Comparison of ENCODE assay signal across 13 cellular contexts in the genomic region with DNA sequence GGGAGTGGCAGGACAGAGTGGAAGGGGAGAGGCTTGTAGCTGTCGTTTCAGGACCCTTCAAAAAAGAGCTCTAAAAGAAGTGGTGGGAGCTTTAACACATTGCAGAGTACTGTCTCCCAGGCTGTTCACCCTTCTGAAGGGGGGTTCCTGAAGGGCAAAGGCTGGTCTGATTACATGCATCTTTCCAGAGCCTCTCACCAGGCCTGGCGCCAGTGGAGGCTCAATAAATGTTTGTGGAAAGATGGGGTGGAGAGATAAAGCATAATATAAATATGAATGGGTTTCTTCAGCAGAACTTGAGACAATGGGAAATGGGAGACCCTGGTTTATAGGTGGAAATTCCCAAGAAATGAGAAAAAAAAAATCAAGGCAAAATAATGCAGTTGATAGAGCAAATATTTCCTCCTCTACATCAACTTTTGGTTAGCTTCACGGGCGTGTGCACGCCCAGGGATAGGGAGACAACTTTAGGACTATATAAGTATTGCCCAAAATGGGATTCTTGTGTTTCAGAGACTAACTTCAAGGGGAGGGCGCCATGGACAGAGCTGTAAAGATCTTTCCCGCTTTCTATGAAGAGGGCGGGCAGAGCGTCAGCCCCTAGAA. TPM values are rescaled to one million over a fixed set of nuclear protein-coding genes. Genes with fewer than 3 reads are reported as not detected.
DNase-seq lines count a peak whose midpoint lies in the region; ATAC-seq and TF ChIP-seq lines count a peak whose summit lies in the region.
"Had no signal": no experiment of that assay in that cellular context is flagged by ENCODE, and none has a peak within 500 bp of the region (broad histone marks: within the 10 kb centered on the region; RNA-seq: fewer than 3 reads in every experiment).

No MANE protein-coding gene starts in this region.

- no peak overlapping the region for H3K4ac ChIP-seq in trophoblast cell (ENCODE audit: low read depth, low read length)

- peak overlapping the region; percentile 17 for H4K8ac ChIP-seq in trophoblast cell (ENCODE audit: low read depth, low read length)

- H3K4me3 Mint-ChIP-seq in effector memory CD8-positive, alpha-beta T cell = peak overlapping the region; percentile 98 to 100

- H3K4me2 ChIP-seq in PC-3 (ENCODE audit: low read length) = peak overlapping the region; percentile 33; the same call in 1 of the 2 replicates
- no peak overlapping the region for H3K4me2 ChIP-seq in trophoblast cell (ENCODE audit: low read length)

- peak overlapping the region; percentile 98 for H3K27ac Mint-ChIP-seq in effector memory CD8-positive, alpha-beta T cell

- CTCF ChIA-PET in PC-3 (lab: Charles Lee) = interaction anchor here (0.7 to 0.8 kb wide), 2 partner anchors 15 to 131 kb away, joined by 3 to 5 read pairs; no protein-coding TSS in a partner anchor

- H3K4me1 ChIP-seq in PC-3 (ENCODE audit: insufficient read depth, low read length) (peaks cover 29% of the 10 kb centered on the region), trophoblast cell (ENCODE audit: control insufficient read depth in 1 of 2, insufficient read depth in 2 of 2, low read length in 2 of 2) (peaks cover 9 to 10% of the 10 kb centered on the region in 2 experiments)

- H3K9me3 Mint-ChIP-seq in effector memory CD8-positive, alpha-beta T cell = no peaks in the 10 kb centered on the region

- H3K9ac ChIP-seq in PC-3 (ENCODE audit: low read length) (no peak overlapping the region), trophoblast cell (ENCODE audit: low read length) (no peak overlapping the region)

- no peaks in the 10 kb centered on the region for H3K9me2 ChIP-seq in PC-3 (replicated peaks; ENCODE audit: low read length)

- POLR2A ChIA-PET in PC-3 (lab: Charles Lee; ENCODE audit: unreplicated experiment) = interaction anchor here (0.5 to 0.7 kb wide), 4 partner anchors 8 to 148 kb away, joined by 3 to 6 read pairs (median 5); no protein-coding TSS in a partner anchor

- peaks cover 34% of the 10 kb centered on the region for H4K20me1 ChIP-seq in PC-3 (ENCODE audit: low read length)

- H3K27ac ChIP-seq in PC-3 (ENCODE audit: low read length) (no peak overlapping the region), trophoblast cell (ENCODE audit: low read depth, low read length) (no peak overlapping the region)

- WGBS in trophoblast cell (ENCODE audit: extremely low coverage, insufficient coverage, insufficient read length) = no CpG with 5 or more reads among the region's 9 CpGs

- DNase-seq in NCI-H526 (lab: John Stamatoyannopoulos, UW) (peak; percentile 36 to 40), NCI-H526 treated with DMSO at 0.1 percent for 48 hours (lab: John Stamatoyannopoulos, UW) (no peak), PC-3 (no peak), trophoblast cell (no peak), middle frontal gyrus (ENCODE audit: extremely low spot score, low spot score) (no peak), left colon (no peak), DMS79 treated with DMSO at 0.1 percent for 48 hours (lab: John Stamatoyannopoulos, UW) (no peak)
- no peak for DNase-seq in effector memory CD8-positive, alpha-beta T cell

- H3K4me1 Mint-ChIP-seq in effector memory CD8-positive, alpha-beta T cell (ENCODE audit: low read depth in 2 of 2) = peaks cover 41 to 48% of the 10 kb centered on the region in 2 donors

- H3K79me2 ChIP-seq in PC-3 (ENCODE audit: low read length) (peaks cover 45% of the 10 kb centered on the region), trophoblast cell (ENCODE audit: control insufficient read depth, insufficient read depth, low read length, poor library complexity) (peaks cover 8% of the 10 kb centered on the region)

- no peak overlapping the region for H2BK5ac ChIP-seq in trophoblast cell (ENCODE audit: low read depth, low read length, poor library complexity)

- H3K36me3 ChIP-seq in PC-3 (ENCODE audit: low read depth, low read length) (peaks cover 32% of the 10 kb centered on the region), trophoblast cell (ENCODE audit: control insufficient read depth in 1 of 2, insufficient read depth in 2 of 2, low read length in 2 of 2) (peaks cover 4 to 8% of the 10 kb centered on the region in 2 experiments)

- no peak for TF ChIP-seq CTCF in PC-3 (conservative IDR thresholded peaks at IDR 0.05; ENCODE audit: low read depth, low read length)

- H4K91ac ChIP-seq in trophoblast cell (ENCODE audit: low read depth, low read length) = no peak overlapping the region

- no TSS peak for BruUV-seq in PC-3 (replicated peaks; lab: Mats Ljungman, UMichigan)

- ATAC-seq in PC-3 = no peak
- ATAC-seq in effector memory CD8-positive, alpha-beta T cell (replicated peaks) = no peak
- no peak for ATAC-seq in left colon

- no peak overlapping the region for H2BK12ac ChIP-seq in trophoblast cell (ENCODE audit: low read length)

- H2BK120ac ChIP-seq in trophoblast cell (ENCODE audit: insufficient read depth, low read length, poor library complexity) = no peak overlapping the region

- peaks cover 38% of the 10 kb centered on the region for H3K36me3 Mint-ChIP-seq in effector memory CD8-positive, alpha-beta T cell (ENCODE audit: insufficient read depth)

- H3K27me3 ChIP-seq in PC-3 (ENCODE audit: low read length) (no peaks in the 10 kb centered on the region), trophoblast cell (ENCODE audit: insufficient read depth, low read length) (peaks cover 31% of the 10 kb centered on the region)

- H3K79me1 ChIP-seq in trophoblast cell (ENCODE audit: low read length) = peaks cover 7% of the 10 kb centered on the region

- H3K4me3 ChIP-seq in PC-3 (ENCODE audit: low read length) = no peak overlapping the region
- H3K4me3 ChIP-seq in trophoblast cell (ENCODE audit: low read depth, low read length) = no peak overlapping the region

- no peak overlapping the region for H3K18ac ChIP-seq in trophoblast cell (ENCODE audit: low read length)

- no peak overlapping the region for H4K12ac ChIP-seq in trophoblast cell (ENCODE audit: low read depth, low read length)

- intact Hi-C loops in PC-3 (cut with micrococcal nuclease) = loop anchor here (2.0 kb wide), 2 partner anchors 145 to 227 kb away; partner anchors contain the start of genes ACADSB and IKZF5
- intact Hi-C loops in left colon (cut with DNase I, micrococcal nuclease) = no loop called here

- H3K27me3 Mint-ChIP-seq in effector memory CD8-positive, alpha-beta T cell = peaks cover 14 to 31% of the 10 kb centered on the region in 2 donors

- H3K14ac ChIP-seq in trophoblast cell (ENCODE audit: low read length) = no peak overlapping the region

- H2AFZ ChIP-seq in PC-3 (ENCODE audit: low read length) (peak overlapping the region; percentile 75), trophoblast cell (ENCODE audit: insufficient read depth, low read length, poor library complexity) (no peak overlapping the region)

- H3K9me3 ChIP-seq in PC-3 (ENCODE audit: low read length) (no peaks in the 10 kb centered on the region), trophoblast cell (ENCODE audit: insufficient read depth, low read depth, low read length) (peaks cover 3% of the 10 kb centered on the region)

- no peaks in the 10 kb centered on the region for H3F3A ChIP-seq in PC-3 (ENCODE audit: low read length, unreplicated experiment)

- H2AK5ac ChIP-seq in trophoblast cell (ENCODE audit: low read length) = no peak overlapping the region

- no peak overlapping the region for H3K23ac ChIP-seq in trophoblast cell (ENCODE audit: low read length)

RNA-seq across cellular contexts. Expression of gene BUB3, which starts 0.6 kb away (rescaled TPM):
- total RNA-seq in PC-3 (2014; rRNA removed) = 271 and 291 TPM in 2 replicates
- 65.8 and 67.5 TPM in 2 replicates for polyA plus RNA-seq in trophoblast cell (2013)
- 10 to 100 TPM; 58.2 to 69.6 TPM for total RNA-seq in left colon

RNA-seq across cellular contexts. Expression of gene HMX2, which starts 5.7 kb away (rescaled TPM):
- total RNA-seq in PC-3 (2014; rRNA removed) (not detected in 2 replicates), left colon (under 1 TPM; 0.18 to 0.20 TPM)
- polyA plus RNA-seq in trophoblast cell (2013) = not detected in 2 replicates
- total RNA-seq: A172, fibroblast of lung, left ventricle myocardium superior, LHCN-M2, urinary bladder had no signal
- polyA plus RNA-seq: fibroblast of lung, urinary bladder had no signal

RNA-seq across cellular contexts. Expression of gene HMX3, which starts 17.8 kb away (rescaled TPM):
- 0.51 TPM in 1 of 2 replicates, not detected in the other for total RNA-seq in PC-3 (2014; rRNA removed)
- not detected in 2 replicates for polyA plus RNA-seq in trophoblast cell (2013)
- 1 to 10 TPM in 1 of 2 donors, under 1 TPM in 1; 0.36 to 1.2 TPM for total RNA-seq in left colon
- total RNA-seq: A172, fibroblast of lung, left ventricle myocardium superior, LHCN-M2, urinary bladder had no signal
- polyA plus RNA-seq: fibroblast of lung, urinary bladder had no signal

Comparison
In these comparisons a context has a peak if more than half of its experiments do, and no peak if none do; other contexts are left out.
1. DNase-seq: peak in NCI-H526 (2 of 2); none in NCI-H526 treated with DMSO at 0.1 percent for 48 hours (single experiment), PC-3 (single experiment), effector memory CD8-positive, alpha-beta T cell (0 of 3), trophoblast cell (0 of 2), middle frontal gyrus (single experiment), left colon (0 of 2) and DMS79 treated with DMSO at 0.1 percent for 48 hours (single experiment).